Comparison of ENCODE assay signal across 8 cellular contexts in genomic region chr17:38492067-38493040, GRCh38.
DNase-seq lines count a peak whose midpoint lies in the region; TF ChIP-seq lines count a peak whose summit lies in the region.
"Not testable (repeated sequence)": the region's sequence is repeated elsewhere in the genome, so short reads cannot be mapped to it uniquely, and the experiment has no call there.

No MANE protein-coding gene starts in this region.

- not testable (repeated sequence) for H3K27ac Mint-ChIP-seq in glutamatergic neuron (ENCODE audit: unreplicated experiment)

- H3K4me1 ChIP-seq in neutrophil (ENCODE audit: control insufficient read depth in 1 of 2, insufficient read depth in 1 of 2, low read depth in 1 of 2, low read length in 1 of 2), result not testable (repeated sequence)

- not testable (repeated sequence) for H3K9me3 Mint-ChIP-seq in glutamatergic neuron (ENCODE audit: unreplicated experiment)

- not testable (repeated sequence) for H3K9me3 ChIP-seq in neutrophil

- not testable (repeated sequence) for H3K4me1 Mint-ChIP-seq in glutamatergic neuron (ENCODE audit: low read depth, unreplicated experiment)

- H3K27me3 Mint-ChIP-seq in glutamatergic neuron (ENCODE audit: unreplicated experiment), result not testable (repeated sequence)

- not testable (repeated sequence) for H3K27ac ChIP-seq in VCaP, neutrophil

- TF ChIP-seq CTCF in VCaP (conservative IDR thresholded peaks at IDR 0.05) (peak; percentile 66), neutrophil (IDR thresholded peaks at IDR 0.05) (peak; percentile 43)
- not testable (repeated sequence) for TF ChIP-seq CTCF in glutamatergic neuron (IDR thresholded peaks at IDR 0.05; ENCODE audit: partially characterized antibody, unreplicated experiment)

- not testable (repeated sequence) for H3K36me3 ChIP-seq in neutrophil

- not testable (repeated sequence) for H3K4me3 Mint-ChIP-seq in glutamatergic neuron (ENCODE audit: unreplicated experiment)

- H3K27me3 ChIP-seq in neutrophil, result not testable (repeated sequence)

- DNase-seq in COR-L47 (lab: John Stamatoyannopoulos, UW) (peak; percentile 84), HuH-7 (ENCODE audit: low spot score) (peak; percentile 51), NCI-H748 (lab: John Stamatoyannopoulos, UW; ENCODE audit: unreplicated experiment) (peak; percentile 84), amniotic epithelial cell (ENCODE audit: low read depth) (peak; percentile 81), glutamatergic neuron (peak; percentile 96)
- DNase-seq in stimulated activated CD8-positive, alpha-beta memory T cell treated with anti-CD3 and anti-CD28 coated beads, Interleukin-7, amount 100 ng/mL, for 1 hour (ENCODE audit: low read depth in 2 of 2), result peak; percentile 77 to 80

- H3K36me3 Mint-ChIP-seq in glutamatergic neuron (ENCODE audit: unreplicated experiment), result not testable (repeated sequence)

- H3K4me3 ChIP-seq in neutrophil (ENCODE audit: low read depth in 1 of 2, low read length in 1 of 2), result not testable (repeated sequence)
